ENCODE assay signal across 1 cellular context in the genomic region with DNA sequence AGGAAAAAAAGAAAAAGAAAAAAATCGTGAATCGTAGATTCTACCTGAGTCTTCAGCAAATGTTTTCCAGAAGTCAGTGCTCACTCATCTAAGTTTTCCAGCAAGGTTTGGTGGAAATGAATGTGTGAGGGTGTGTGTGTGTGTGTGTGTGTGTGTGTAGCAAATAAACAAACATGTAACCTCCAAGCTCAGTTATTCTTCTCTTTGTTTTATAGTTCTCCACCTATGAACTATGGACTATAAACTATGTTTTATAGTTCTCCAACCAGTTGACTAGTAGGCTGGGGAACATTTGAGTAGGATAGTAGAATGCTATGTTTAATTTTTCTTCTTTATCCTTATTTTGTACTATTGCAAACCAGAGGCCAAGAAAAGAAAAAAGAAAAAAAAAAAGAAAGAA.
TF ChIP-seq lines count a peak whose summit lies in the region.

No MANE protein-coding gene starts in this region.

TF ChIP-seq in IMR-90, 13 proteins besides CTCF, POLR2A, EP300 and RAD21:
- TF ChIP-seq, protein P1, sequence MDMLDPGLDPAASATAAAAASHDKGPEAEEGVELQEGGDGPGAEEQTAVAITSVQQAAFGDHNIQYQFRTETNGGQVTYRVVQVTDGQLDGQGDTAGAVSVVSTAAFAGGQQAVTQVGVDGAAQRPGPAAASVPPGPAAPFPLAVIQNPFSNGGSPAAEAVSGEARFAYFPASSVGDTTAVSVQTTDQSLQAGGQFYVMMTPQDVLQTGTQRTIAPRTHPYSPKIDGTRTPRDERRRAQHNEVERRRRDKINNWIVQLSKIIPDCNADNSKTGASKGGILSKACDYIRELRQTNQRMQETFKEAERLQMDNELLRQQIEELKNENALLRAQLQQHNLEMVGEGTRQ (IDR thresholded peaks at IDR 0.05; ENCODE audit: low read depth, low read length): no peak
- TF ChIP-seq RFX5 (IDR thresholded peaks at IDR 0.05; ENCODE audit: low read depth, low read length): no peak
- no peak for TF ChIP-seq CEBPB (IDR thresholded peaks at IDR 0.05; ENCODE audit: low read depth, low read length)
- TF ChIP-seq, protein P2, sequence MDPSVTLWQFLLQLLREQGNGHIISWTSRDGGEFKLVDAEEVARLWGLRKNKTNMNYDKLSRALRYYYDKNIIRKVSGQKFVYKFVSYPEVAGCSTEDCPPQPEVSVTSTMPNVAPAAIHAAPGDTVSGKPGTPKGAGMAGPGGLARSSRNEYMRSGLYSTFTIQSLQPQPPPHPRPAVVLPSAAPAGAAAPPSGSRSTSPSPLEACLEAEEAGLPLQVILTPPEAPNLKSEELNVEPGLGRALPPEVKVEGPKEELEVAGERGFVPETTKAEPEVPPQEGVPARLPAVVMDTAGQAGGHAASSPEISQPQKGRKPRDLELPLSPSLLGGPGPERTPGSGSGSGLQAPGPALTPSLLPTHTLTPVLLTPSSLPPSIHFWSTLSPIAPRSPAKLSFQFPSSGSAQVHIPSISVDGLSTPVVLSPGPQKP (IDR thresholded peaks at IDR 0.05; ENCODE audit: borderline replicate concordance, low read depth, low read length): no peak
